In the genomic region with DNA sequence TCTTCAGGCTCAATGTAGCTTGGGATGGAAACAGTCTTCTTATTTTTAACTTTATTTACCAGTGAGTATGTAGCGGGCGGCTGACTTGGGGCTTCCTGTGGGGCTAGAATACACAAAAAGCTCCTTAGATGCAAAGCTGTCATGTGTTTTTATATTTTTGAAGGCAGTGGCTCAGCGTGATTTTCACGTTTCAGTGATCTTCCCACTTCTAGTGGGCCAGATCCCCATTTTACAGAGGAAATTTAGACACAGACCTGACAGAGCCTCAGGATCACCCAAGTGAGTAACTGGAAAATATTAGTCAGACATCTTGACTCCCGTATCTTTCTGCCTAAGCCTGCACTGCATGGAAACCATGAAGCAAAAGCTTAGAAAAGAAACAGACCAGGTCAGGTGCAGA, we compare ENCODE assay signal across 21 cellular contexts. TPM values are rescaled to one million over a fixed set of nuclear protein-coding genes. Genes with fewer than 3 reads are reported as not detected.
DNase-seq lines count a peak whose midpoint lies in the region; ATAC-seq and TF ChIP-seq lines count a peak whose summit lies in the region.
"Had no signal": no experiment of that assay in that cellular context is flagged by ENCODE, and none has a peak within 500 bp of the region (broad histone marks: within the 10 kb centered on the region; RNA-seq: fewer than 3 reads in every experiment).

No MANE protein-coding gene starts in this region.

- H3K27ac Mint-ChIP-seq in CD4-positive, CD25-positive, alpha-beta regulatory T cell: peak overlapping the region; percentile 6 to 78 (median 64)
- no peak overlapping the region for H3K27ac Mint-ChIP-seq in activated CD4-positive, alpha-beta memory T cell treated with anti-CD3 and anti-CD28 coated beads for 36 hours
- H3K27ac Mint-ChIP-seq: type B pancreatic cell had no signal

- H3K14ac ChIP-seq in trophoblast cell (ENCODE audit: low read length): no peak overlapping the region

- TF ChIP-seq CTCF in VCaP (conservative IDR thresholded peaks at IDR 0.05): no peak

- H3K18ac ChIP-seq in trophoblast cell (ENCODE audit: low read length): no peak overlapping the region

- H4K8ac ChIP-seq in trophoblast cell (ENCODE audit: low read depth, low read length): no peak overlapping the region

- H3K9ac ChIP-seq in skeletal muscle tissue (ENCODE audit: low read depth in 1 of 3, low read length in 3 of 3) (no peak overlapping the region), trophoblast cell (ENCODE audit: low read length) (no peak overlapping the region)

- no peak overlapping the region for H2BK5ac ChIP-seq in trophoblast cell (ENCODE audit: low read depth, low read length, poor library complexity)

- intact Hi-C loops in activated CD4-positive, alpha-beta memory T cell treated with anti-CD3 and anti-CD28 coated beads for 36 hours (cut with micrococcal nuclease): no loop called here

- no peak overlapping the region for H4K91ac ChIP-seq in trophoblast cell (ENCODE audit: low read depth, low read length)

- POLR2A ChIA-PET in activated CD4-positive, alpha-beta memory T cell treated with anti-CD3 and anti-CD28 coated beads for 36 hours (lab: Charles Lee): no interaction called here

- CTCF ChIA-PET in activated CD4-positive, alpha-beta memory T cell treated with anti-CD3 and anti-CD28 coated beads for 36 hours (lab: Charles Lee): no interaction called here

- no CpG with 5 or more reads among the region's 5 CpGs for WGBS in trophoblast cell (ENCODE audit: extremely low coverage, insufficient coverage, insufficient read length)

- H3K4me3 Mint-ChIP-seq in CD4-positive, CD25-positive, alpha-beta regulatory T cell: peak overlapping the region in 2 of 4 donors; percentile 30 to 59
- no peak overlapping the region for H3K4me3 Mint-ChIP-seq in activated CD4-positive, alpha-beta memory T cell treated with anti-CD3 and anti-CD28 coated beads for 36 hours
- H3K4me3 Mint-ChIP-seq: type B pancreatic cell had no signal

- H3K9me3 Mint-ChIP-seq in CD4-positive, CD25-positive, alpha-beta regulatory T cell: no peaks in the 10 kb centered on the region
- no peaks in the 10 kb centered on the region for H3K9me3 Mint-ChIP-seq in activated CD4-positive, alpha-beta memory T cell treated with anti-CD3 and anti-CD28 coated beads for 36 hours
- H3K9me3 Mint-ChIP-seq: type B pancreatic cell had no signal

- no peaks in the 10 kb centered on the region for H3K27me3 ChIP-seq in CD4-positive, CD25-positive, alpha-beta regulatory T cell (ENCODE audit: control insufficient read depth, insufficient read depth, low read length)
- H3K27me3 ChIP-seq in skeletal muscle tissue (ENCODE audit: control insufficient read depth in 3 of 3, insufficient read depth in 3 of 3, low read length in 3 of 3): no peaks in the 10 kb centered on the region
- no peaks in the 10 kb centered on the region for H3K27me3 ChIP-seq in trophoblast cell (ENCODE audit: insufficient read depth, low read length)
- H3K27me3 ChIP-seq: breast epithelium had no signal

- H2AK5ac ChIP-seq in trophoblast cell (ENCODE audit: low read length): no peak overlapping the region

- H3K9me3 ChIP-seq in CD4-positive, CD25-positive, alpha-beta regulatory T cell (ENCODE audit: control insufficient read depth in 2 of 2, low read length in 2 of 2): no peaks in the 10 kb centered on the region
- H3K9me3 ChIP-seq in skeletal muscle tissue (ENCODE audit: control insufficient read depth in 3 of 3, low read length in 3 of 3) (no peaks in the 10 kb centered on the region), trophoblast cell (ENCODE audit: insufficient read depth, low read depth, low read length) (no peaks in the 10 kb centered on the region)
- H3K9me3 ChIP-seq: breast epithelium, prostate gland had no signal

- H3K23ac ChIP-seq in trophoblast cell (ENCODE audit: low read length): no peak overlapping the region

- no peak overlapping the region for H4K12ac ChIP-seq in trophoblast cell (ENCODE audit: low read depth, low read length)

- ATAC-seq in CD4-positive, CD25-positive, alpha-beta regulatory T cell (ENCODE audit: low read depth in 2 of 2): no peak
- ATAC-seq in HG02610 (IDR thresholded peaks at IDR 0.05; ENCODE audit: unreplicated experiment) (peak; percentile 35), HG03175 (IDR thresholded peaks at IDR 0.05; ENCODE audit: unreplicated experiment) (no peak), HG03045 (IDR thresholded peaks at IDR 0.05; ENCODE audit: unreplicated experiment) (no peak)

- H3K27me3 Mint-ChIP-seq in CD4-positive, CD25-positive, alpha-beta regulatory T cell: no peaks in the 10 kb centered on the region
- no peaks in the 10 kb centered on the region for H3K27me3 Mint-ChIP-seq in activated CD4-positive, alpha-beta memory T cell treated with anti-CD3 and anti-CD28 coated beads for 36 hours
- H3K27me3 Mint-ChIP-seq: type B pancreatic cell had no signal

- no peak overlapping the region for H3K4me3 ChIP-seq in CD4-positive, CD25-positive, alpha-beta regulatory T cell (ENCODE audit: low read depth, low read length)
- H3K4me3 ChIP-seq in skeletal muscle tissue (ENCODE audit: low read length in 3 of 3) (no peak overlapping the region), trophoblast cell (ENCODE audit: low read depth, low read length) (no peak overlapping the region)
- H3K4me3 ChIP-seq: breast epithelium, PC-9, prostate gland had no signal

- H3K4me1 ChIP-seq in CD4-positive, CD25-positive, alpha-beta regulatory T cell (ENCODE audit: control insufficient read depth, insufficient read depth, low read length, poor library complexity, severe bottlenecking): no peaks in the 10 kb centered on the region
- no peaks in the 10 kb centered on the region for H3K4me1 ChIP-seq in skeletal muscle tissue (ENCODE audit: control insufficient read depth in 3 of 3, insufficient read depth in 3 of 3, low read length in 3 of 3)
- no peaks in the 10 kb centered on the region for H3K4me1 ChIP-seq in trophoblast cell (ENCODE audit: control insufficient read depth in 1 of 2, insufficient read depth in 2 of 2, low read length in 2 of 2)
- H3K4me1 ChIP-seq: breast epithelium, prostate gland had no signal

- no peaks in the 10 kb centered on the region for H3K36me3 ChIP-seq in CD4-positive, CD25-positive, alpha-beta regulatory T cell (ENCODE audit: control insufficient read depth, insufficient read depth, low read length)
- peaks cover 2 to 10% (median 5%) of the 10 kb centered on the region in 3 donors for H3K36me3 ChIP-seq in skeletal muscle tissue (ENCODE audit: control insufficient read depth in 3 of 3, insufficient read depth in 3 of 3, low read length in 3 of 3)
- H3K36me3 ChIP-seq in trophoblast cell (ENCODE audit: control insufficient read depth in 1 of 2, insufficient read depth in 2 of 2, low read length in 2 of 2): no peaks in the 10 kb centered on the region
- H3K36me3 ChIP-seq: breast epithelium, prostate gland had no signal

- no peak overlapping the region for H2AFZ ChIP-seq in trophoblast cell (ENCODE audit: insufficient read depth, low read length, poor library complexity)
- H2AFZ ChIP-seq: PC-9 had no signal

- no peak for DNase-seq in CD4-positive, CD25-positive, alpha-beta regulatory T cell
- no peak for DNase-seq in trophoblast cell
- DNase-seq in activated CD4-positive, alpha-beta memory T cell treated with anti-CD3 and anti-CD28 coated beads for 36 hours: no peak
- DNase-seq: activated CD8-positive, alpha-beta memory T cell treated with anti-CD3 and anti-CD28 coated beads, Interleukin-2, amount 50 U/mL, for 48 hours; activated naive CD4-positive, alpha-beta T cell treated with anti-CD3 and anti-CD28 coated beads, Interleukin-2, amount 50 U/mL, for 16 hours; DMS153; H7; hypothalamus; Kasumi-1; left cardiac atrium; NCI-H146; NCI-H446; PC-9 had no signal

- no peak overlapping the region for H2BK12ac ChIP-seq in trophoblast cell (ENCODE audit: low read length)

- H3K36me3 Mint-ChIP-seq in CD4-positive, CD25-positive, alpha-beta regulatory T cell: peaks cover 37% of the 10 kb centered on the region
- H3K36me3 Mint-ChIP-seq in activated CD4-positive, alpha-beta memory T cell treated with anti-CD3 and anti-CD28 coated beads for 36 hours: no peaks in the 10 kb centered on the region

- no peak overlapping the region for H2BK120ac ChIP-seq in trophoblast cell (ENCODE audit: insufficient read depth, low read length, poor library complexity)

- no peak overlapping the region for H3K4ac ChIP-seq in trophoblast cell (ENCODE audit: low read depth, low read length)

- H3K27ac ChIP-seq in CD4-positive, CD25-positive, alpha-beta regulatory T cell (ENCODE audit: insufficient read depth, low read length, poor library complexity, severe bottlenecking): no peak overlapping the region
- H3K27ac ChIP-seq in VCaP (peak overlapping the region; percentile 75), skeletal muscle tissue (ENCODE audit: low read depth, low read length) (peak overlapping the region; percentile 26), trophoblast cell (ENCODE audit: low read depth, low read length) (no peak overlapping the region)
- H3K27ac ChIP-seq: breast epithelium, PC-9 had no signal

- no peak overlapping the region for H3K4me2 ChIP-seq in trophoblast cell (ENCODE audit: low read length)
- H3K4me2 ChIP-seq: PC-9 had no signal

- H3K4me1 Mint-ChIP-seq in CD4-positive, CD25-positive, alpha-beta regulatory T cell: peaks cover 0 to 25% (median 5%) of the 10 kb centered on the region in 4 donors
- no peaks in the 10 kb centered on the region for H3K4me1 Mint-ChIP-seq in activated CD4-positive, alpha-beta memory T cell treated with anti-CD3 and anti-CD28 coated beads for 36 hours (ENCODE audit: low read depth)

- no peaks in the 10 kb centered on the region for H3K79me1 ChIP-seq in trophoblast cell (ENCODE audit: low read length)

- H3K79me2 ChIP-seq in trophoblast cell (ENCODE audit: control insufficient read depth, insufficient read depth, low read length, poor library complexity): no peaks in the 10 kb centered on the region

RNA-seq across cellular contexts. Expression of gene ZNF594, which starts 19.2 kb away (rescaled TPM):
- total RNA-seq in CD4-positive, CD25-positive, alpha-beta regulatory T cell: 3.1 TPM
- polyA plus RNA-seq in CD4-positive, CD25-positive, alpha-beta regulatory T cell: 1 to 10 TPM in 3 of 4 donors, under 1 TPM in 1; 0.86 to 2.4 (median 1.8) TPM
- 8.9 TPM for total RNA-seq in skeletal muscle tissue
- 2.3 and 2.5 TPM in 2 replicates for polyA plus RNA-seq in trophoblast cell (2013)
- total RNA-seq in activated CD4-positive, alpha-beta memory T cell treated with anti-CD3 and anti-CD28 coated beads for 36 hours: 1 to 10 TPM; 5.3 to 6.2 TPM

RNA-seq across cellular contexts. Expression of gene SCIMP, which starts 23.8 kb away (rescaled TPM):
- total RNA-seq in CD4-positive, CD25-positive, alpha-beta regulatory T cell: not detected
- 1 to 10 TPM in 1 of 4 donors, under 1 TPM in 3; 0.19 to 1.2 (median 0.29) TPM for polyA plus RNA-seq in CD4-positive, CD25-positive, alpha-beta regulatory T cell
- 2.1 TPM for total RNA-seq in skeletal muscle tissue
- not detected in 2 replicates for polyA plus RNA-seq in trophoblast cell (2013)
- total RNA-seq in activated CD4-positive, alpha-beta memory T cell treated with anti-CD3 and anti-CD28 coated beads for 36 hours: not detected
- total RNA-seq: H7, PC-9 had no signal

Comparison
In these comparisons a context has a peak if more than half of its experiments do, and no peak if none do; other contexts are left out.
1. H3K27ac ChIP-seq: peak in VCaP (single experiment) and skeletal muscle tissue (single experiment); none in CD4-positive, CD25-positive, alpha-beta regulatory T cell (single experiment) and trophoblast cell (single experiment).